Comparison of ENCODE assay signal across 23 cellular contexts in the genomic region with DNA sequence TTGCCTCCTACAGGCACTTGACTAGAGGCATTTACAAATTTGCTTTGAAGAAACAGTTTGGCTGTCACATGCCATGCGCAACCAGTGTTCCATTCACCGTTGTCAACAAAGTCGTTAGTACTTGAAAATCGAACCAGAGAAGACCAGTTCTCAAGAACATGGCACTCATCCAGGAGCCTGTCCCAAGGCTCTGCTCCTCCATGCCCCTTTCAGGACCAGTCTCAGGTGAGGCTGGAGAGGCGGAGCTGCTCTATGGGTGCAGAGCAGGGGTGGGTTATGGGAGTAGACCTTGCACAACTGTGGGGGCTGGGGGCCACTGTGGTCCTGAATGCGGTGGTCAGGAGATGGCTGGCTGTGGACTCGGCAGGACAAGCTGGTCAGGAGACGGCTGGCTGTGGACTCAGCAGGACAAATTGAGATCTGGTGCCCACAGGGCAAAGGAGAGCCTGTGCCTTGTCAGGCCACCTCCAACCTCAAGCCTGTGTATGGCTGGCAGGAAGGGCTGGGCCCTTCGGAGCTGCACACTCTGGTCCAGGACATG.
"Had no signal": no experiment of that assay in that cellular context is flagged by ENCODE, and none has a peak within 500 bp of the region (broad histone marks: within the 10 kb centered on the region; RNA-seq: fewer than 3 reads in every experiment).

No MANE protein-coding gene starts in this region.

- H3K27ac Mint-ChIP-seq: activated CD8-positive, alpha-beta T cell treated with anti-CD3 and anti-CD28 coated beads for 36 hours; activated naive CD8-positive, alpha-beta T cell treated with anti-CD3 and anti-CD28 coated beads, Interleukin-2, amount 10 ng/mL, durations not matched to agents 7 days and 5 days; activated T-cell treated with anti-CD3 and anti-CD28 coated beads, Interleukin-2, amount 50 U/mL, for 72 hours; activated T-helper 2 cell treated with anti-CD3 and anti-CD28 coated beads, Interferon-gamma antibody, Interleukin-2, Interleukin-4, amounts not matched to agents 10 μg/mL and 5 μg/mL and 100 μg/mL, durations not matched to agents 14 hours and 24 hours and 36 hours; T-helper 1 cell treated with Interleukin-12 subunit alpha and Interleukin-12 subunit beta and Interleukin-4 antibody, amounts not matched to agents 30 μg/mL and 1 μg/mL, for 36 hours had no signal

- ATAC-seq: activated CD4-positive, CD25-positive, alpha-beta regulatory T cell treated with anti-CD3 and anti-CD28 coated beads, Interleukin-2, amount 50 U/mL, for 24 hours; activated CD8-positive, alpha-beta T cell treated with anti-CD3 and anti-CD28 coated beads for 36 hours; activated T-cell treated with anti-CD3 and anti-CD28 coated beads, Interleukin-2, amount 50 U/mL, for 72 hours; PC-3 had no signal

- H3K4me3 ChIP-seq: adrenal gland, colonic mucosa, MG63 had no signal

- H3K27me3 Mint-ChIP-seq: activated naive CD8-positive, alpha-beta T cell treated with anti-CD3 and anti-CD28 coated beads, Interleukin-2, amount 10 ng/mL, durations not matched to agents 7 days and 5 days had no signal

- H3K9me3 ChIP-seq: adrenal gland, colonic mucosa, MG63 had no signal

- H3K36me3 Mint-ChIP-seq: activated naive CD8-positive, alpha-beta T cell treated with anti-CD3 and anti-CD28 coated beads, Interleukin-2, amount 10 ng/mL, durations not matched to agents 7 days and 5 days had no signal

- DNase-seq: activated CD4-positive, alpha-beta T cell treated with anti-CD3 and anti-CD28 coated beads for 4 hours; activated CD8-positive, alpha-beta memory T cell treated with anti-CD3 and anti-CD28 coated beads, Interleukin-2, amount 50 U/mL, for 4 hours; activated CD8-positive, alpha-beta T cell treated with anti-CD3 and anti-CD28 coated beads for 36 hours; activated gamma-delta T cell treated with Interleukin-2 at 50 U/mL for 16 hours; activated naive CD4-positive, alpha-beta T cell treated with anti-CD3 and anti-CD28 coated beads, Interleukin-2, amount 50 U/mL, for 16 hours; activated naive CD8-positive, alpha-beta T cell treated with anti-CD3 and anti-CD28 coated beads, Interleukin-2, amount 10 ng/mL, durations not matched to agents 7 days and 5 days; activated T-cell treated with anti-CD3 and anti-CD28 coated beads, Interleukin-2, amount 50 U/mL, for 72 hours; adrenal gland; anterior cingulate cortex; colonic mucosa; MG63; MV-4-11; NCI-H1092 treated with DMSO at 0.1 percent for 48 hours; NCI-H1436; NCI-H1694 treated with DMSO at 0.1 percent for 48 hours; NCI-H2081 treated with DMSO at 0.1 percent for 48 hours; NCI-H345; NCI-H524; PC-3; SHP77 treated with DMSO at 0.1 percent for 48 hours had no signal

- H3K27me3 ChIP-seq: adrenal gland, colonic mucosa, MG63 had no signal

- H3K4me1 ChIP-seq: adrenal gland, colonic mucosa had no signal

- H3K9me3 Mint-ChIP-seq: activated CD8-positive, alpha-beta T cell treated with anti-CD3 and anti-CD28 coated beads for 36 hours; activated naive CD8-positive, alpha-beta T cell treated with anti-CD3 and anti-CD28 coated beads, Interleukin-2, amount 10 ng/mL, durations not matched to agents 7 days and 5 days; activated T-cell treated with anti-CD3 and anti-CD28 coated beads, Interleukin-2, amount 50 U/mL, for 72 hours; activated T-helper 2 cell treated with anti-CD3 and anti-CD28 coated beads, Interferon-gamma antibody, Interleukin-2, Interleukin-4, amounts not matched to agents 10 μg/mL and 5 μg/mL and 100 μg/mL, durations not matched to agents 14 hours and 24 hours and 36 hours; T-helper 1 cell treated with Interleukin-12 subunit alpha and Interleukin-12 subunit beta and Interleukin-4 antibody, amounts not matched to agents 30 μg/mL and 1 μg/mL, for 36 hours had no signal

- H3K27ac ChIP-seq: adrenal gland, colonic mucosa had no signal

- H3K4me3 Mint-ChIP-seq: activated CD8-positive, alpha-beta T cell treated with anti-CD3 and anti-CD28 coated beads for 36 hours; activated naive CD8-positive, alpha-beta T cell treated with anti-CD3 and anti-CD28 coated beads, Interleukin-2, amount 10 ng/mL, durations not matched to agents 7 days and 5 days; activated T-cell treated with anti-CD3 and anti-CD28 coated beads, Interleukin-2, amount 50 U/mL, for 72 hours; T-helper 1 cell treated with Interleukin-12 subunit alpha and Interleukin-12 subunit beta and Interleukin-4 antibody, amounts not matched to agents 30 μg/mL and 1 μg/mL, for 36 hours had no signal

- H3K36me3 ChIP-seq: adrenal gland, colonic mucosa, MG63 had no signal
